12 cellular contexts compared by ENCODE assay signal in the genomic region with DNA sequence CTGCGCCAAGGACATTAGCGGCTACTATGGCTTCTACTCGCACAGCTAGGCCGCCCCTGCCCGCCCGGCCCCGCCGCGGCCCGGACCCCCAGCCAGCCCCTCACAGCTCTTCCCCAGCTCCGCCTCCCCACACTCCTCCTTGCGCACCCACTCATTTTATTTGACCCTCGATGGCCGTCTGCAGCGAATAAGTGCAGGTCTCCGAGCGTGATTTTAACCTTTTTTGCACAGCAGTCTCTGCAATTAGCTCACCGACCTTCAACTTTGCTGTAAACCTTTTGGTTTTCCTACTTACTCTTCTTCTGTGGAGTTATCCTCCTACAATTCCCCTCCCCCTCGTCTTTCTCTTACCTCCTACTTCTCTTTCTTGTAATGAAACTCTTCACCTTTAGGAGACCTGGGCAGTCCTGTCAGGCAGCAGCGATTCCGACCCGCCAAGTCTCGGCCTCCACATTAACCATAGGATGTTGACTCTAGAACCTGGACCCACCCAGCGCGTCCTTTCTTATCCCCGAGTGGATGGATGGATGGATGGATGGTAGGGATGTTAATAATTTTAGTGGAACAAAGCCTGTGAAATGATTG. TPM values are rescaled to one million over a fixed set of nuclear protein-coding genes. Genes with fewer than 3 reads are reported as not detected.
A peak's percentile ranks its signal among the peaks of the same experiment; 100 is the strongest.
DNase-seq lines count a peak whose midpoint lies in the region; ATAC-seq and TF ChIP-seq lines count a peak whose summit lies in the region.
"Had no signal": no experiment of that assay in that cellular context is flagged by ENCODE, and none has a peak within 500 bp of the region (broad histone marks: within the 10 kb centered on the region; RNA-seq: fewer than 3 reads in every experiment).

No MANE protein-coding gene starts in this region.

- peaks cover 96% of the 10 kb centered on the region for H3K27me3 Mint-ChIP-seq in neural crest cell (ENCODE audit: low read depth)

- no peak overlapping the region for H3K27ac Mint-ChIP-seq in neural crest cell (ENCODE audit: unreplicated experiment)

- H3K4me3 Mint-ChIP-seq in neural crest cell: peak overlapping the region; percentile 61

- H3K4me1 ChIP-seq in BE2C (no peaks in the 10 kb centered on the region), HUES6 (ENCODE audit: control insufficient read depth, insufficient read depth, low read length) (peaks cover 7% of the 10 kb centered on the region; the same call in 1 of the 2 replicates)
- H3K4me1 ChIP-seq in effector memory CD4-positive, alpha-beta T cell (ENCODE audit: control insufficient read depth, insufficient read depth, low read length, poor library complexity, severe bottlenecking): peaks cover 16% of the 10 kb centered on the region

- no peak overlapping the region for H3K27ac ChIP-seq in HUES6 (ENCODE audit: low read depth, low read length)
- no peak overlapping the region for H3K27ac ChIP-seq in effector memory CD4-positive, alpha-beta T cell (ENCODE audit: insufficient read depth, low read length, poor library complexity, severe bottlenecking)

- DNase-seq in BE2C (no peak), neural crest cell (ENCODE audit: low read depth, low spot score) (no peak), NCI-H226 (no peak), SK-N-DZ (ENCODE audit: low spot score) (no peak), 8988T (no peak)
- no peak for DNase-seq in effector memory CD4-positive, alpha-beta T cell
- DNase-seq: MV-4-11; PC-3; stimulated activated CD8-positive, alpha-beta memory T cell treated with anti-CD3 and anti-CD28 coated beads, Interleukin-4, amount 100 ng/mL, for 48 hours had no signal

- no peaks in the 10 kb centered on the region for H3K36me3 Mint-ChIP-seq in neural crest cell (ENCODE audit: low read depth)

- H3K9ac ChIP-seq in HUES6 (ENCODE audit: low read length): no peak overlapping the region

- H3K4me1 Mint-ChIP-seq in neural crest cell: peaks cover 20% of the 10 kb centered on the region

- H3K27me3 ChIP-seq in BE2C: peaks cover 74% of the 10 kb centered on the region
- peaks cover 100% of the 10 kb centered on the region for H3K27me3 ChIP-seq in HUES6 (ENCODE audit: control insufficient read depth, insufficient read depth, low read length)
- H3K27me3 ChIP-seq in effector memory CD4-positive, alpha-beta T cell (replicated peaks; ENCODE audit: control insufficient read depth, insufficient read depth, low read length, poor library complexity, severe bottlenecking): peaks cover 87% of the 10 kb centered on the region

- H3K4me3 ChIP-seq in BE2C (ENCODE audit: low read depth, low read length) (peak overlapping the region; percentile 26), HUES6 (ENCODE audit: low read depth, low read length) (peak overlapping the region; percentile 66)
- H3K4me3 ChIP-seq in effector memory CD4-positive, alpha-beta T cell (ENCODE audit: insufficient read depth, low read depth, low read length, poor library complexity, severe bottlenecking): peak overlapping the region; percentile 19

- TF ChIP-seq CTCF in BE2C (IDR thresholded peaks at IDR 0.05; ENCODE audit: low read depth, low read length) (no peak), neural crest cell (conservative IDR thresholded peaks at IDR 0.05) (no peak)

- H3K9me3 ChIP-seq in BE2C (no peaks in the 10 kb centered on the region), HUES6 (ENCODE audit: control insufficient read depth, insufficient read depth, low read depth, low read length) (no peaks in the 10 kb centered on the region)
- H3K9me3 ChIP-seq in effector memory CD4-positive, alpha-beta T cell (ENCODE audit: control insufficient read depth, low read length): no peaks in the 10 kb centered on the region

- H3K36me3 ChIP-seq in BE2C: no peaks in the 10 kb centered on the region
- H3K36me3 ChIP-seq in HUES6 (ENCODE audit: control insufficient read depth, insufficient read depth, low read length): no peaks in the 10 kb centered on the region
- no peaks in the 10 kb centered on the region for H3K36me3 ChIP-seq in effector memory CD4-positive, alpha-beta T cell (ENCODE audit: control insufficient read depth, insufficient read depth, low read length)

- ATAC-seq in HG03354 (IDR thresholded peaks at IDR 0.05; ENCODE audit: poor library complexity, severe bottlenecking, unreplicated experiment): no peak
- ATAC-seq: PC-3 had no signal

- H3K9me3 Mint-ChIP-seq in neural crest cell: no peaks in the 10 kb centered on the region

RNA-seq across cellular contexts. Expression of a gene that starts 8.2 kb away (rescaled TPM):
- not detected for polyA plus RNA-seq in BE2C (2012; ENCODE audit: insufficient read depth, insufficient read length, low read depth)
- 0.05 and 0.09 TPM in 2 replicates for total RNA-seq in neural crest cell
- not detected in 2 replicates for polyA plus RNA-seq in SK-N-DZ (2014; cell fraction: cytosol; rRNA removed)
- 0.13 TPM in 1 of 2 replicates, not detected in the other for polyA plus RNA-seq in SK-N-DZ (2014; cell fraction: nucleus; rRNA removed)
- total RNA-seq: fibroblast of lung, PC-3 had no signal
- polyA plus RNA-seq: fibroblast of lung had no signal
